Comparison of ENCODE assay signal across 20 cellular contexts in genomic region chr15:52834379-52834778, GRCh38. TPM values are rescaled to one million over a fixed set of nuclear protein-coding genes. Genes with fewer than 3 reads are reported as not detected.
DNase-seq lines count a peak whose midpoint lies in the region; ATAC-seq and TF ChIP-seq lines count a peak whose summit lies in the region.
"Had no signal": no experiment of that assay in that cellular context is flagged by ENCODE, and none has a peak within 500 bp of the region (broad histone marks: within the 10 kb centered on the region; RNA-seq: fewer than 3 reads in every experiment).

No MANE protein-coding gene starts in this region.

- no peak overlapping the region for H3T11ph ChIP-seq in H9 (ENCODE audit: low read length)

- H4K5ac ChIP-seq in H9 (ENCODE audit: insufficient read length, low read depth, low read length), result no peak overlapping the region
- H4K5ac ChIP-seq in IMR-90 (ENCODE audit: low read depth, low read length), result no peak overlapping the region

- no peak overlapping the region for H3K4me3 Mint-ChIP-seq in H9
- no peak overlapping the region for H3K4me3 Mint-ChIP-seq in activated CD8-positive, alpha-beta T cell treated with anti-CD3 and anti-CD28 coated beads, Interleukin-2, amount 10 ng/mL, durations not matched to agents 7 days and 5 days
- H3K4me3 Mint-ChIP-seq: CD4-positive, alpha-beta memory T cell had no signal

- no peaks in the 10 kb centered on the region for H3K9me3 ChIP-seq in H9 (ENCODE audit: control insufficient read depth, low read depth, low read length)
- 0 out of 2 replicates have a peak, but pooled peaks cover 1% of the 10 kb centered on the region for H3K9me3 ChIP-seq in IMR-90 (ENCODE audit: control insufficient read depth, insufficient read depth, low read length)
- no peaks in the 10 kb centered on the region for H3K9me3 ChIP-seq in neuronal stem cell (replicated peaks in 1 of 2; ENCODE audit: control insufficient read depth in 2 of 2, insufficient read depth in 1 of 2, low read depth in 1 of 2, low read length in 2 of 2)
- H3K9me3 ChIP-seq: HAP-1 had no signal

- H4K8ac ChIP-seq in H9 (replicated peaks; ENCODE audit: insufficient read length, low read depth, low read length) (no peak overlapping the region), IMR-90 (ENCODE audit: low read depth in 2 of 2, low read length in 2 of 2) (no peak overlapping the region), neuronal stem cell (ENCODE audit: low read depth, low read length) (no peak overlapping the region)

- POLR2A ChIA-PET in IMR-90 (lab: Charles Lee; ENCODE audit: unreplicated experiment), result no interaction called here
- POLR2A ChIA-PET in activated CD8-positive, alpha-beta T cell treated with anti-CD3 and anti-CD28 coated beads, Interleukin-2, amount 10 ng/mL, durations not matched to agents 7 days and 5 days (lab: Charles Lee), result no interaction called here

- no peaks in the 10 kb centered on the region for H3K79me2 ChIP-seq in H9 (ENCODE audit: insufficient read depth, low read length)

- no peak overlapping the region for H2AK9ac ChIP-seq in IMR-90 (replicated peaks; ENCODE audit: low read depth, low read length, poor library complexity)

- peaks cover 3 to 7% of the 10 kb centered on the region in 2 experiments; a peak in 4 of 5 replicates for H3K9me3 Mint-ChIP-seq in H9
- H3K9me3 Mint-ChIP-seq in activated CD8-positive, alpha-beta T cell treated with anti-CD3 and anti-CD28 coated beads, Interleukin-2, amount 10 ng/mL, durations not matched to agents 7 days and 5 days (ENCODE audit: insufficient read depth), result no peaks in the 10 kb centered on the region

- H3K4ac ChIP-seq in H9 (ENCODE audit: low read depth, low read length), result no peak overlapping the region
- H3K4ac ChIP-seq in IMR-90 (ENCODE audit: low read depth, low read length), result no peak overlapping the region
- H3K4ac ChIP-seq in neuronal stem cell (ENCODE audit: low read length), result no peak overlapping the region

- H2AK5ac ChIP-seq in H9 (ENCODE audit: insufficient read length, low read length) (no peak overlapping the region), IMR-90 (ENCODE audit: low read depth, low read length) (no peak overlapping the region), neuronal stem cell (ENCODE audit: low read depth, low read length) (no peak overlapping the region)

- H2BK15ac ChIP-seq in H9 (ENCODE audit: low read depth, low read length) (no peak overlapping the region), IMR-90 (ENCODE audit: low read depth, low read length) (no peak overlapping the region), neuronal stem cell (ENCODE audit: low read length) (no peak overlapping the region)

- DNase-seq in H9, result no peak
- no peak for DNase-seq in IMR-90
- no peak for DNase-seq in neuronal stem cell (ENCODE audit: low spot score)
- DNase-seq in activated CD8-positive, alpha-beta T cell treated with anti-CD3 and anti-CD28 coated beads, Interleukin-2, amount 10 ng/mL, durations not matched to agents 7 days and 5 days, result no peak
- DNase-seq in NCI-H1105 (lab: John Stamatoyannopoulos, UW), result no peak
- DNase-seq: C1 segment of cervical spinal cord; Calu3; CD4-positive, alpha-beta memory T cell; COR-L47; DMS53; DMS79 treated with DMSO at 0.1 percent for 48 hours; GF-D8; GM23248 had no signal

- H3K56ac ChIP-seq in H9 (ENCODE audit: insufficient read length, low read depth, low read length) (no peak overlapping the region), IMR-90 (ENCODE audit: extremely low read depth, insufficient read depth, low read length) (no peak overlapping the region)

- H2BK12ac ChIP-seq in H9 (ENCODE audit: insufficient read length, low read depth, low read length) (no peak overlapping the region), neuronal stem cell (ENCODE audit: low read length) (peak overlapping the region; percentile 65)

- ATAC-seq in IMR-90 (ENCODE audit: low read depth) (no peak), GM19455 (IDR thresholded peaks at IDR 0.05; ENCODE audit: unreplicated experiment) (no peak)
- ATAC-seq in activated CD8-positive, alpha-beta T cell treated with anti-CD3 and anti-CD28 coated beads, Interleukin-2, amount 10 ng/mL, durations not matched to agents 7 days and 5 days, result no peak

- no peak overlapping the region for H3K9ac ChIP-seq in H9 (ENCODE audit: extremely low read depth, insufficient read length, low read length)
- no peak overlapping the region for H3K9ac ChIP-seq in IMR-90 (ENCODE audit: low read depth, low read length)
- H3K9ac ChIP-seq in neuronal stem cell (ENCODE audit: low read depth, low read length, poor library complexity), result no peak overlapping the region
- H3K9ac ChIP-seq: GM23248 had no signal

- H4K20me1 ChIP-seq in H9 (ENCODE audit: control insufficient read depth, insufficient read depth, insufficient read length), result no peaks in the 10 kb centered on the region
- no peaks in the 10 kb centered on the region for H4K20me1 ChIP-seq in IMR-90 (ENCODE audit: insufficient read depth, low read length)

- dilution Hi-C loops in IMR-90 (cut with HindIII; ENCODE audit: low sequenced_read_pairs, unreplicated experiment), result no loop called here

- no peak overlapping the region for H2BK20ac ChIP-seq in H9 (ENCODE audit: low read depth, low read length, poor library complexity, severe bottlenecking)
- H2BK20ac ChIP-seq in IMR-90 (ENCODE audit: low read depth, low read length), result no peak overlapping the region

- no TSS peak for BruUV-seq in IMR-90 (replicated peaks; lab: Mats Ljungman, UMichigan)

- 100% methylated on average over 2 of the region's 3 CpGs for WGBS in H9 (ENCODE audit: extremely low coverage, insufficient read length, low lambda C conversion rate)
- WGBS in IMR-90 (ENCODE audit: extremely low coverage in 2 of 2, insufficient read length in 1 of 2), 2 experiments, result 39 to 100% methylated on average over 1 to 3 of the region's 3 CpGs
- WGBS in neuronal stem cell (ENCODE audit: extremely low coverage in 2 of 2, insufficient read length in 2 of 2, insufficient replicate concordance in 1 of 2), 2 donors, result 100% methylated on average over 2 of the region's 3 CpGs; no CpG with 5 or more reads in 1 of the 2 donors

- H3K27me3 ChIP-seq in H9 (ENCODE audit: insufficient read depth, low read length) (no peaks in the 10 kb centered on the region), IMR-90 (ENCODE audit: control insufficient read depth, insufficient read depth, low read length) (no peaks in the 10 kb centered on the region), neuronal stem cell (ENCODE audit: control insufficient read depth in 3 of 3, insufficient read depth in 3 of 3, low read depth in 1 of 3, low read length in 3 of 3) (peaks cover 0 to 4% (median 0%) of the 10 kb centered on the region in 3 experiments)

- no peaks in the 10 kb centered on the region for H3K4me1 Mint-ChIP-seq in H9
- H3K4me1 Mint-ChIP-seq in activated CD8-positive, alpha-beta T cell treated with anti-CD3 and anti-CD28 coated beads, Interleukin-2, amount 10 ng/mL, durations not matched to agents 7 days and 5 days (ENCODE audit: low read depth), result no peaks in the 10 kb centered on the region
- H3K4me1 Mint-ChIP-seq: CD4-positive, alpha-beta memory T cell had no signal

- intact Hi-C loops in IMR-90 (cut with micrococcal nuclease), result no loop called here

- no peaks in the 10 kb centered on the region; the same call in none of the 2 replicates for H3K27me3 Mint-ChIP-seq in H9 (ENCODE audit: low read depth)
- peaks cover 4% of the 10 kb centered on the region for H3K27me3 Mint-ChIP-seq in activated CD8-positive, alpha-beta T cell treated with anti-CD3 and anti-CD28 coated beads, Interleukin-2, amount 10 ng/mL, durations not matched to agents 7 days and 5 days (ENCODE audit: low read depth)

- TF ChIP-seq POLR2A in IMR-90 (IDR thresholded peaks at IDR 0.05; ENCODE audit: low read depth, low read length), result no peak

- no peak overlapping the region for H2BK120ac ChIP-seq in H9 (ENCODE audit: low read depth, low read length, poor library complexity, severe bottlenecking)
- no peak overlapping the region for H2BK120ac ChIP-seq in IMR-90 (ENCODE audit: low read depth, low read length)
- H2BK120ac ChIP-seq in neuronal stem cell (ENCODE audit: low read depth, low read length), result no peak overlapping the region

- H3K23ac ChIP-seq in H9 (ENCODE audit: insufficient read length, low read depth, low read length) (no peak overlapping the region), IMR-90 (ENCODE audit: low read depth, low read length) (no peak overlapping the region), neuronal stem cell (ENCODE audit: low read depth, low read length, poor library complexity) (no peak overlapping the region)

- in situ Hi-C loops in IMR-90 (cut with MboI; ENCODE audit: low sequenced_read_pairs), result no loop called here

- CTCF ChIA-PET in IMR-90 (lab: Yijun Ruan, JAX), result no interaction called here
- CTCF ChIA-PET in activated CD8-positive, alpha-beta T cell treated with anti-CD3 and anti-CD28 coated beads, Interleukin-2, amount 10 ng/mL, durations not matched to agents 7 days and 5 days (lab: Charles Lee), result no interaction called here

- H3K79me1 ChIP-seq in H9 (ENCODE audit: insufficient read depth, low read depth, low read length, poor library complexity, severe bottlenecking) (no peaks in the 10 kb centered on the region), IMR-90 (ENCODE audit: low read depth in 1 of 2, low read length in 2 of 2) (no peaks in the 10 kb centered on the region), neuronal stem cell (ENCODE audit: low read depth, low read length) (no peaks in the 10 kb centered on the region)

- H3K36me3 ChIP-seq in IMR-90 (ENCODE audit: control insufficient read depth, insufficient read depth, low read length), result no peaks in the 10 kb centered on the region
- H3K36me3 ChIP-seq in neuronal stem cell (replicated peaks in 1 of 2; ENCODE audit: control insufficient read depth in 2 of 2, insufficient read depth in 2 of 2, low read length in 2 of 2), result no peaks in the 10 kb centered on the region
- H3K36me3 ChIP-seq: HAP-1 had no signal

- H2BK5ac ChIP-seq in H9 (ENCODE audit: insufficient read length, low read length) (no peak overlapping the region), IMR-90 (ENCODE audit: low read depth, low read length, poor library complexity, severe bottlenecking) (peak overlapping the region; percentile 19), neuronal stem cell (ENCODE audit: low read length) (no peak overlapping the region)

- H3K4me1 ChIP-seq in H9 (ENCODE audit: insufficient read depth, low read length) (no peaks in the 10 kb centered on the region), IMR-90 (ENCODE audit: control insufficient read depth, insufficient read depth, low read length) (no peaks in the 10 kb centered on the region), neuronal stem cell (ENCODE audit: control insufficient read depth in 2 of 2, insufficient read depth in 1 of 2, low read depth in 1 of 2, low read length in 2 of 2) (peaks cover 0 to 3% of the 10 kb centered on the region in 2 donors)
- H3K4me1 ChIP-seq: HAP-1 had no signal

- H2AFZ ChIP-seq in H9 (ENCODE audit: low read length) (no peak overlapping the region), IMR-90 (replicated peaks; ENCODE audit: low read length, poor library complexity) (no peak overlapping the region), neuronal stem cell (ENCODE audit: low read length) (no peak overlapping the region)
- H2AFZ ChIP-seq: GM23248 had no signal

- H3K4me2 ChIP-seq in H9 (ENCODE audit: insufficient read depth, insufficient read length, low read length) (no peak overlapping the region), IMR-90 (ENCODE audit: low read depth, low read length) (no peak overlapping the region), neuronal stem cell (ENCODE audit: insufficient read depth, low read length, poor library complexity, severe bottlenecking) (no peak overlapping the region)

- H4K91ac ChIP-seq in H9 (ENCODE audit: insufficient read length, low read depth, low read length), result no peak overlapping the region
- H4K91ac ChIP-seq in IMR-90 (ENCODE audit: insufficient read depth, low read depth, low read length), result no peak overlapping the region
- H4K91ac ChIP-seq in neuronal stem cell (ENCODE audit: low read depth, low read length, poor library complexity), result no peak overlapping the region

- H3K9me1 ChIP-seq in IMR-90 (ENCODE audit: insufficient read depth, low read length), result no peaks in the 10 kb centered on the region

- no peak overlapping the region; a peak in 2 of 7 replicates for H3K27ac Mint-ChIP-seq in H9
- H3K27ac Mint-ChIP-seq in activated CD8-positive, alpha-beta T cell treated with anti-CD3 and anti-CD28 coated beads, Interleukin-2, amount 10 ng/mL, durations not matched to agents 7 days and 5 days, result no peak overlapping the region
- H3K27ac Mint-ChIP-seq: CD4-positive, alpha-beta memory T cell had no signal

- H3K14ac ChIP-seq in H9 (ENCODE audit: insufficient read depth, low read length), result no peak overlapping the region
- no peak overlapping the region for H3K14ac ChIP-seq in IMR-90 (replicated peaks; ENCODE audit: low read depth, low read length)
- no peak overlapping the region for H3K14ac ChIP-seq in neuronal stem cell (ENCODE audit: low read length)

- H3K23me2 ChIP-seq in H9 (ENCODE audit: insufficient read length, low read depth, low read length, poor library complexity, severe bottlenecking), result no peaks in the 10 kb centered on the region

- no peak for TF ChIP-seq RAD21 in IMR-90 (IDR thresholded peaks at IDR 0.05; ENCODE audit: low read length)

- no peak overlapping the region for H3K4me3 ChIP-seq in IMR-90 (ENCODE audit: insufficient read depth, low read depth, low read length)
- peak overlapping the region in 1 of 2 donors; percentile 38 for H3K4me3 ChIP-seq in neuronal stem cell (ENCODE audit: low read length in 2 of 2)
- H3K4me3 ChIP-seq: GM23248, HAP-1 had no signal

- TF ChIP-seq CTCF in H9 (conservative IDR thresholded peaks at IDR 0.05), result no peak
- no peak for TF ChIP-seq CTCF in IMR-90 (conservative IDR thresholded peaks at IDR 0.05; ENCODE audit: low read depth, low read length)

- no peak overlapping the region for H3K27ac ChIP-seq in H9 (ENCODE audit: insufficient read length, low read depth, low read length)
- no peak overlapping the region for H3K27ac ChIP-seq in IMR-90 (ENCODE audit: insufficient read depth, low read length)
- no peak overlapping the region for H3K27ac ChIP-seq in neuronal stem cell (replicated peaks; ENCODE audit: low read length)
- H3K27ac ChIP-seq: GM23248 had no signal

- H3K36me3 Mint-ChIP-seq in H9 (ENCODE audit: insufficient read depth in 1 of 3, low read depth in 3 of 3), result peaks cover 2 to 14% (median 3%) of the 10 kb centered on the region in 3 experiments; a peak in 4 of 7 replicates
- no peaks in the 10 kb centered on the region for H3K36me3 Mint-ChIP-seq in activated CD8-positive, alpha-beta T cell treated with anti-CD3 and anti-CD28 coated beads, Interleukin-2, amount 10 ng/mL, durations not matched to agents 7 days and 5 days (ENCODE audit: low read depth)
- H3K36me3 Mint-ChIP-seq: CD4-positive, alpha-beta memory T cell had no signal

- peak overlapping the region; percentile 0 for H3K18ac ChIP-seq in H9 (ENCODE audit: insufficient read length, low read depth, low read length)
- no peak overlapping the region for H3K18ac ChIP-seq in IMR-90 (ENCODE audit: low read depth, low read length)
- H3K18ac ChIP-seq in neuronal stem cell (ENCODE audit: low read length), result no peak overlapping the region

RNA-seq across cellular contexts. Expression of gene ONECUT1, which starts 44.2 kb away (rescaled TPM):
- total RNA-seq in H9 (2021) (14.0 and 14.1 TPM in 2 replicates), IMR-90 (2012; rRNA removed) (not detected in 2 replicates)
- polyA plus RNA-seq in IMR-90 (2012; rRNA removed), result not detected in 2 replicates
- not detected in 2 replicates for polyA plus RNA-seq in IMR-90 (2012; cell fraction: cytosol; rRNA removed)
- not detected in 2 replicates for polyA plus RNA-seq in IMR-90 (2012; cell fraction: nucleus; rRNA removed; ENCODE audit: low replicate concordance)
- 0.24 TPM for polyA plus RNA-seq in neuronal stem cell (2013, experiment 1 of 2)
- 0.24 TPM for polyA plus RNA-seq in neuronal stem cell (2013, experiment 2 of 2)
- total RNA-seq in activated CD8-positive, alpha-beta T cell treated with anti-CD3 and anti-CD28 coated beads, Interleukin-2, amount 10 ng/mL, durations not matched to agents 7 days and 5 days, result not detected
- total RNA-seq: A172; A673; CD4-positive, alpha-beta memory T cell; Daoy; G401; GM23248 had no signal
- polyA plus RNA-seq: BJ; CD4-positive, alpha-beta memory T cell; GM23248 had no signal

Comparison
In these comparisons a context has a peak if more than half of its experiments do, and no peak if none do; other contexts are left out.
1. RNA of gene ONECUT1, which starts 44.2 kb away (total RNA-seq): 14.0 to 14.1 TPM in H9; not detected in IMR-90 and not detected in activated CD8-positive, alpha-beta T cell treated with anti-CD3 and anti-CD28 coated beads, Interleukin-2, amount 10 ng/mL, durations not matched to agents 7 days and 5 days; every median in the first group is over 10 times any median in the second.